Comparison of ENCODE assay signal across 10 cellular contexts in genomic region chr12:120253313-120253712, GRCh38. TPM values are rescaled to one million over a fixed set of nuclear protein-coding genes. Genes with fewer than 3 reads are reported as not detected.
DNase-seq lines count a peak whose midpoint lies in the region; ATAC-seq, FAIRE-seq and TF ChIP-seq lines count a peak whose summit lies in the region.
"Not testable (repeated sequence)": the region's sequence is repeated elsewhere in the genome, so short reads cannot be mapped to it uniquely, and the experiment has no call there.
"Had no signal": no experiment of that assay in that cellular context is flagged by ENCODE, and none has a peak within 500 bp of the region (broad histone marks: within the 10 kb centered on the region; RNA-seq: fewer than 3 reads in every experiment).

No MANE protein-coding gene starts in this region.

- RAD21 ChIA-PET in GM12878 (lab: Charles Lee; ENCODE audit: unreplicated experiment), result interaction anchor here (1.2 to 1.7 kb wide), 2 partner anchors 9 to 26 kb away, joined by 6 to 7 read pairs; no protein-coding TSS in a partner anchor

- POLR2A ChIA-PET in GM12878 (lab: Charles Lee), result interaction anchor here (0.6 to 1.9 kb wide), 3 partner anchors 9 to 89 kb away, joined by 4 to 6 read pairs (median 4); no protein-coding TSS in a partner anchor

- not testable (repeated sequence) for H3K27me3 Mint-ChIP-seq in T-helper 2 cell treated with Interferon-gamma antibody and Interleukin-4, amounts not matched to agents 5 μg/mL and 100 μg/mL, for 36 hours (ENCODE audit: low read depth); activated T-cell treated with anti-CD3 and anti-CD28 coated beads, Interleukin-2, amount 50 U/mL, for 72 hours (ENCODE audit: low read depth)

- H3K27ac Mint-ChIP-seq in T-helper 2 cell treated with Interferon-gamma antibody and Interleukin-4, amounts not matched to agents 5 μg/mL and 100 μg/mL, for 36 hours, result peak overlapping the region; percentile 93
- H3K27ac Mint-ChIP-seq in activated T-cell treated with anti-CD3 and anti-CD28 coated beads, Interleukin-2, amount 50 U/mL, for 72 hours, result peak overlapping the region; percentile 80

- not testable (repeated sequence) for H3K79me2 ChIP-seq in GM12878 (ENCODE audit: control insufficient read depth, insufficient read depth, low read length)
- peaks cover 71% of the 10 kb centered on the region for H3K79me2 ChIP-seq in parathyroid adenoma

- TF ChIP-seq EP300 in GM12878 (IDR thresholded peaks at IDR 0.05; ENCODE audit: borderline replicate concordance in 1 of 2, control insufficient read depth in 1 of 2, low read depth in 2 of 2, low read length in 2 of 2), result not testable (repeated sequence)

- ATAC-seq in activated T-cell treated with anti-CD3 and anti-CD28 coated beads, Interleukin-2, amount 50 U/mL, for 72 hours (replicated peaks in 1 of 2), result peak; percentile 19 to 23
- ATAC-seq in GM12878, result peak; percentile 55
- peak in 2 of 4 donors; percentile 38 to 43 for ATAC-seq in heart left ventricle

- not testable (repeated sequence) for H3K27me3 ChIP-seq in GM12878 (replicated peaks in 1 of 2; ENCODE audit: control insufficient read depth in 2 of 2, insufficient read depth in 2 of 2, low read length in 1 of 2); heart left ventricle; parathyroid adenoma (ENCODE audit: control insufficient read depth, insufficient read depth, low read length); thyroid gland

- CTCF ChIA-PET in GM12878 (lab: Yijun Ruan, JAX), result interaction anchor here (1.3 to 1.9 kb wide), 2 partner anchors 23 to 25 kb away, joined by 5 to 6 read pairs; no protein-coding TSS in a partner anchor

- H3K9ac ChIP-seq in GM12878 (ENCODE audit: control insufficient read depth, insufficient read depth, low read length); parathyroid adenoma: not testable (repeated sequence)

- TF ChIP-seq CTCF in NB4 (IDR thresholded peaks at IDR 0.05; ENCODE audit: low read depth, low read length); GM12878 (IDR thresholded peaks at IDR 0.05 in 2 of 3, conservative IDR thresholded peaks at IDR 0.05 in 1 of 3; ENCODE audit: control insufficient read depth in 2 of 3, extremely low read depth in 1 of 3, insufficient read depth in 1 of 3, low read depth in 3 of 3, low read length in 3 of 3); heart left ventricle (IDR thresholded peaks at IDR 0.05); parathyroid adenoma (IDR thresholded peaks at IDR 0.05); thyroid gland (IDR thresholded peaks at IDR 0.05): not testable (repeated sequence)

- peaks cover 73% of the 10 kb centered on the region for H3K4me1 Mint-ChIP-seq in T-helper 2 cell treated with Interferon-gamma antibody and Interleukin-4, amounts not matched to agents 5 μg/mL and 100 μg/mL, for 36 hours (ENCODE audit: low read depth)
- H3K4me1 Mint-ChIP-seq in activated T-cell treated with anti-CD3 and anti-CD28 coated beads, Interleukin-2, amount 50 U/mL, for 72 hours (ENCODE audit: low read depth), result peaks cover 86% of the 10 kb centered on the region

- SMC1A ChIA-PET in GM12878 (lab: Charles Lee; ENCODE audit: uncharacterized antibody, unreplicated experiment), result interaction anchor here (2.2 to 2.3 kb wide), 2 partner anchors 9 to 25 kb away, joined by 5 to 9 read pairs; no protein-coding TSS in a partner anchor

- peak overlapping the region; percentile 82 for H3K4me3 Mint-ChIP-seq in T-helper 2 cell treated with Interferon-gamma antibody and Interleukin-4, amounts not matched to agents 5 μg/mL and 100 μg/mL, for 36 hours
- H3K4me3 Mint-ChIP-seq in activated T-cell treated with anti-CD3 and anti-CD28 coated beads, Interleukin-2, amount 50 U/mL, for 72 hours, result peak overlapping the region; percentile 74 to 82

- not testable (repeated sequence) for H2AFZ ChIP-seq in GM12878 (ENCODE audit: control insufficient read depth, low read depth, low read length); parathyroid adenoma

- H3K9me3 Mint-ChIP-seq in T-helper 2 cell treated with Interferon-gamma antibody and Interleukin-4, amounts not matched to agents 5 μg/mL and 100 μg/mL, for 36 hours; activated T-cell treated with anti-CD3 and anti-CD28 coated beads, Interleukin-2, amount 50 U/mL, for 72 hours: not testable (repeated sequence)

- not testable (repeated sequence) for BruUV-seq in GM12878 (replicated peaks; lab: Mats Ljungman, UMichigan)

- in situ Hi-C loops in GM12878 (cut with MboI), result not testable (repeated sequence)

- intact Hi-C loops in GM12878 (cut with micrococcal nuclease; ENCODE audit: unreplicated experiment); heart left ventricle (cut with DNase I); thyroid gland (cut with DNase I): not testable (repeated sequence)

- H3K36me3 Mint-ChIP-seq in T-helper 2 cell treated with Interferon-gamma antibody and Interleukin-4, amounts not matched to agents 5 μg/mL and 100 μg/mL, for 36 hours (ENCODE audit: low read depth), result peaks cover 62% of the 10 kb centered on the region
- not testable (repeated sequence) for H3K36me3 Mint-ChIP-seq in activated T-cell treated with anti-CD3 and anti-CD28 coated beads, Interleukin-2, amount 50 U/mL, for 72 hours (ENCODE audit: insufficient read depth in 2 of 2)

- not testable (repeated sequence) for FAIRE-seq in GM12878 (lab: Jason Lieb, UNC)

- H3K4me3 ChIP-seq in NB4 (ENCODE audit: low read depth, low read length); parathyroid adenoma (ENCODE audit: low read depth, low read length); thyroid gland (replicated peaks in 1 of 3): not testable (repeated sequence)
- 0 out of 2 replicates have a peak overlapping the region, but pooled peaks have one; percentile 32 for H3K4me3 ChIP-seq in GM12878
- peak overlapping the region in 1 of 12 donors; percentile 28 for H3K4me3 ChIP-seq in heart left ventricle

- H3K9me3 ChIP-seq in GM12878 (replicated peaks; ENCODE audit: control insufficient read depth, insufficient read depth, low read length); heart left ventricle; parathyroid adenoma (ENCODE audit: control insufficient read depth, low read length); thyroid gland: not testable (repeated sequence)

- H3K4me1 ChIP-seq in GM12878 (ENCODE audit: control insufficient read depth, insufficient read depth, low read length), result peaks cover 35% of the 10 kb centered on the region
- H3K4me1 ChIP-seq in heart left ventricle, result peaks cover 21 to 99% (median 90%) of the 10 kb centered on the region in 12 donors
- not testable (repeated sequence) for H3K4me1 ChIP-seq in parathyroid adenoma
- H3K4me1 ChIP-seq in thyroid gland, result peaks cover 49 to 77% of the 10 kb centered on the region in 2 donors

- DNase-seq in GF-D8 (lab: John Stamatoyannopoulos, UW), result peak; percentile 43
- DNase-seq in NB4 (ENCODE audit: low read depth), result peak; percentile 78
- not testable (repeated sequence) for DNase-seq in T-helper 2 cell treated with Interferon-gamma antibody and Interleukin-4, amounts not matched to agents 5 μg/mL and 100 μg/mL, for 36 hours (ENCODE audit: low spot score); activated T-cell treated with anti-CD3 and anti-CD28 coated beads, Interleukin-2, amount 50 U/mL, for 72 hours; GM12878 (ENCODE audit: low read depth, low spot score); thyroid gland
- peak in 1 of 5 donors; percentile 30 for DNase-seq in heart left ventricle

- H3K27ac ChIP-seq in GM12878 (ENCODE audit: control insufficient read depth, insufficient read depth), result not testable (repeated sequence)
- H3K27ac ChIP-seq in heart left ventricle (peak overlapping the region; percentile 58 to 97 (median 86)), parathyroid adenoma (peak overlapping the region; percentile 36), thyroid gland (peak overlapping the region in 2 of 3 donors; percentile 20 to 29)

- TF ChIP-seq POLR2A in NB4 (IDR thresholded peaks at IDR 0.05; ENCODE audit: extremely low read depth, insufficient read length); GM12878 (IDR thresholded peaks at IDR 0.05; ENCODE audit: low read depth, low read length); heart left ventricle (IDR thresholded peaks at IDR 0.05); thyroid gland (IDR thresholded peaks at IDR 0.05): not testable (repeated sequence)

- not testable (repeated sequence) for H3K36me3 ChIP-seq in GM12878 (ENCODE audit: control insufficient read depth in 2 of 2, insufficient read depth in 2 of 2, low read length in 1 of 2); parathyroid adenoma (ENCODE audit: control insufficient read depth, insufficient read depth, low read length); thyroid gland
- H3K36me3 ChIP-seq in heart left ventricle, result peaks cover 0 to 13% (median 7%) of the 10 kb centered on the region in 9 donors

- H4K20me1 ChIP-seq in GM12878 (ENCODE audit: control insufficient read depth, insufficient read depth), result not testable (repeated sequence)

- 0 out of 2 replicates have a peak overlapping the region, but pooled peaks have one; percentile 13 for H3K4me2 ChIP-seq in GM12878 (ENCODE audit: control insufficient read depth, insufficient read depth)
- H3K4me2 ChIP-seq in parathyroid adenoma (ENCODE audit: low read length), result not testable (repeated sequence)

- not testable (repeated sequence) for TF ChIP-seq RAD21 in GM12878 (IDR thresholded peaks at IDR 0.05; ENCODE audit: insufficient read depth, low read depth, low read length)

- WGBS in GM12878 (ENCODE audit: insufficient coverage, insufficient replicate concordance, low lambda C conversion rate, missing lambda C conversion rate), result 2% methylated on average over 6 of the region's 6 CpGs
- 68 to 74% (median 71%) methylated on average over 6 of the region's 6 CpGs for WGBS in heart left ventricle, 4 donors
- 82 to 85% methylated on average over 6 of the region's 6 CpGs for WGBS in thyroid gland, 2 donors

RNA-seq across cellular contexts. Expression of gene PXN, which starts 12.2 kb away (rescaled TPM):
- 10 to 100 TPM; 80.5 to 89.6 TPM for total RNA-seq in activated T-cell treated with anti-CD3 and anti-CD28 coated beads, Interleukin-2, amount 50 U/mL, for 72 hours
- total RNA-seq in GM12878 (2013; cell fraction: nucleolus; rRNA removed), result 1.8 and 4.0 TPM in 2 replicates
- total RNA-seq in GM12878 (2014; rRNA removed), result 6.2 and 7.2 TPM in 2 replicates
- 5.1 and 5.2 TPM in 2 replicates for total RNA-seq in GM12878 (2014; rRNA removed; fragmentation: Illumina TruSeq; extraction: Trizol)
- 29.1 and 32.0 TPM in 2 replicates for total RNA-seq in GM12878 (2021)
- 10.2 TPM for polyA plus RNA-seq in GM12878 (2011; ENCODE audit: low read depth)
- polyA plus RNA-seq in GM12878 (2011; rRNA removed), result 0.50 and 1.0 TPM in 2 replicates
- 0.89 and 1.7 TPM in 2 replicates for polyA plus RNA-seq in GM12878 (2011; cell fraction: cytosol; rRNA removed)
- 2.2 and 3.0 TPM in 2 replicates for polyA plus RNA-seq in GM12878 (2011; cell fraction: nucleus; rRNA removed)
- 20.0 and 22.7 TPM in 2 replicates for polyA plus RNA-seq in GM12878 (2012)
- 16.1 and 27.3 TPM in 2 replicates for polyA plus RNA-seq in GM12878 (2014; fragmentation: Illumina TruSeq; extraction: Trizol)
- 1 to 10 TPM; 2.5 to 2.6 TPM for polyA plus RNA-seq in GM12878 (2014; fragmentation: Nextera tagmentation; extraction: Ambion mirVana)
- 19.6 and 22.5 TPM in 2 replicates for polyA plus RNA-seq in GM12878 (2014; rRNA removed)
- 10 to 100 TPM; 15.9 to 16.3 TPM for polyA plus RNA-seq in GM12878 (2016; fragmentation: Nextera tagmentation; extraction: Ambion mirVana)
- 1.8 and 2.4 TPM in 2 replicates for polyA minus RNA-seq in GM12878 (2011; rRNA and poly(A)+ RNA removed)
- polyA minus RNA-seq in GM12878 (2011; cell fraction: cytosol; rRNA and poly(A)+ RNA removed), result 0.67 and 1.7 TPM in 2 replicates
- 0.86 and 1.2 TPM in 2 replicates for polyA minus RNA-seq in GM12878 (2011; cell fraction: nucleus; rRNA and poly(A)+ RNA removed)
- total RNA-seq in heart left ventricle, result 100 to 1,000 TPM in 1 of 9 donors, 10 to 100 TPM in 8; 34.3 to 103 (median 69.9) TPM
- 10 to 100 TPM; 58.7 to 90.5 TPM for polyA plus RNA-seq in heart left ventricle
- total RNA-seq in thyroid gland, result 10 to 100 TPM; 61.7 to 95.5 (median 82.7) TPM

RNA-seq across cellular contexts. Expression of gene RNU4-2, which starts 38.4 kb away (rescaled TPM):
- 1,000 to 10,000 TPM; 3,117 to 4,201 TPM for total RNA-seq in activated T-cell treated with anti-CD3 and anti-CD28 coated beads, Interleukin-2, amount 50 U/mL, for 72 hours
- under 0.01 TPM in 2 replicates for total RNA-seq in GM12878 (2013; cell fraction: nucleolus; rRNA removed)
- total RNA-seq in GM12878 (2014; rRNA removed), result under 0.01 TPM in 2 replicates
- 15,110 and 15,384 TPM in 2 replicates for total RNA-seq in GM12878 (2014; rRNA removed; fragmentation: Illumina TruSeq; extraction: Trizol)
- total RNA-seq in GM12878 (2021), result 4,315 and 4,845 TPM in 2 replicates
- not detected for polyA plus RNA-seq in GM12878 (2011; ENCODE audit: low read depth)
- polyA plus RNA-seq in GM12878 (2011; rRNA removed), result under 0.01 and 61.6 TPM in 2 replicates
- polyA plus RNA-seq in GM12878 (2011; cell fraction: cytosol; rRNA removed), result under 0.01 TPM in 2 replicates
- under 0.01 TPM in 2 replicates for polyA plus RNA-seq in GM12878 (2011; cell fraction: nucleus; rRNA removed)
- 1,178 TPM in 1 of 2 replicates, not detected in the other for polyA plus RNA-seq in GM12878 (2012)
- not detected in 2 replicates for polyA plus RNA-seq in GM12878 (2014; fragmentation: Illumina TruSeq; extraction: Trizol)
- not detected for polyA plus RNA-seq in GM12878 (2014; fragmentation: Nextera tagmentation; extraction: Ambion mirVana)
- not detected in 2 replicates for polyA plus RNA-seq in GM12878 (2014; rRNA removed)
- 1 to 10 TPM; 3.5 to 7.1 TPM for polyA plus RNA-seq in GM12878 (2016; fragmentation: Nextera tagmentation; extraction: Ambion mirVana)
- polyA minus RNA-seq in GM12878 (2011; rRNA and poly(A)+ RNA removed), result under 0.01 and 42,665 TPM in 2 replicates
- polyA minus RNA-seq in GM12878 (2011; cell fraction: cytosol; rRNA and poly(A)+ RNA removed), result 81,390 and 81,852 TPM in 2 replicates
- under 0.01 TPM in 2 replicates for polyA minus RNA-seq in GM12878 (2011; cell fraction: nucleus; rRNA and poly(A)+ RNA removed)
- over 10,000 TPM in 3 of 9 donors, 1,000 to 10,000 TPM in 4, not detected in 2; 3,467 to 16,563 (median 7,253) TPM for total RNA-seq in heart left ventricle
- not detected for polyA plus RNA-seq in heart left ventricle
- total RNA-seq in thyroid gland, result under 1 TPM; under 0.01 TPM
- total RNA-seq: HT1080 had no signal
- polyA plus RNA-seq: esophagus had no signal

RNA-seq across cellular contexts. Expression of gene RNU4-1, which starts 39.7 kb away (rescaled TPM):
- 1,000 to 10,000 TPM; 1,839 to 2,627 TPM for total RNA-seq in activated T-cell treated with anti-CD3 and anti-CD28 coated beads, Interleukin-2, amount 50 U/mL, for 72 hours
- under 0.01 TPM in 2 replicates for total RNA-seq in GM12878 (2013; cell fraction: nucleolus; rRNA removed)
- total RNA-seq in GM12878 (2014; rRNA removed), result under 0.01 TPM in 2 replicates
- total RNA-seq in GM12878 (2014; rRNA removed; fragmentation: Illumina TruSeq; extraction: Trizol), result 15,175 and 15,332 TPM in 2 replicates
- total RNA-seq in GM12878 (2021), result 4,154 and 4,718 TPM in 2 replicates
- polyA plus RNA-seq in GM12878 (2011; ENCODE audit: low read depth), result not detected
- polyA plus RNA-seq in GM12878 (2011; rRNA removed), result under 0.01 and 92.4 TPM in 2 replicates
- polyA plus RNA-seq in GM12878 (2011; cell fraction: cytosol; rRNA removed), result under 0.01 TPM in 2 replicates
- under 0.01 TPM in 2 replicates for polyA plus RNA-seq in GM12878 (2011; cell fraction: nucleus; rRNA removed)
- 1,260 TPM in 1 of 2 replicates, not detected in the other for polyA plus RNA-seq in GM12878 (2012)
- not detected in 2 replicates for polyA plus RNA-seq in GM12878 (2014; fragmentation: Illumina TruSeq; extraction: Trizol)
- polyA plus RNA-seq in GM12878 (2014; fragmentation: Nextera tagmentation; extraction: Ambion mirVana), result 10 to 100 TPM in 1 of 2 experiments, not detected in 1; 11.5 TPM
- not detected in 2 replicates for polyA plus RNA-seq in GM12878 (2014; rRNA removed)
- 1 to 10 TPM; 3.5 to 7.1 TPM for polyA plus RNA-seq in GM12878 (2016; fragmentation: Nextera tagmentation; extraction: Ambion mirVana)
- under 0.01 and 37,029 TPM in 2 replicates for polyA minus RNA-seq in GM12878 (2011; rRNA and poly(A)+ RNA removed)
- polyA minus RNA-seq in GM12878 (2011; cell fraction: cytosol; rRNA and poly(A)+ RNA removed), result 87,323 and 92,282 TPM in 2 replicates
- polyA minus RNA-seq in GM12878 (2011; cell fraction: nucleus; rRNA and poly(A)+ RNA removed), result under 0.01 TPM in 2 replicates
- total RNA-seq in heart left ventricle, result 1,000 to 10,000 TPM in 4 of 9 donors, 100 to 1,000 TPM in 3, not detected in 2; 376 to 4,299 (median 1,541) TPM
- not detected for polyA plus RNA-seq in heart left ventricle
- total RNA-seq in thyroid gland, result under 1 TPM; under 0.01 TPM
- total RNA-seq: HT1080 had no signal
- polyA plus RNA-seq: esophagus had no signal

RNA-seq across cellular contexts. Expression of gene SIRT4, which starts 48.8 kb away (rescaled TPM):
- 1 to 10 TPM; 4.2 to 4.9 TPM for total RNA-seq in activated T-cell treated with anti-CD3 and anti-CD28 coated beads, Interleukin-2, amount 50 U/mL, for 72 hours
- 1.1 and 1.5 TPM in 2 replicates for total RNA-seq in GM12878 (2013; cell fraction: nucleolus; rRNA removed)
- total RNA-seq in GM12878 (2014; rRNA removed) (0.33 and 0.45 TPM in 2 replicates), GM12878 (2014; rRNA removed; fragmentation: Illumina TruSeq; extraction: Trizol) (0.28 and 0.36 TPM in 2 replicates), GM12878 (2021) (0.31 and 0.74 TPM in 2 replicates), heart left ventricle (10 to 100 TPM in 1 of 9 donors, 1 to 10 TPM in 8; 3.2 to 10.6 (median 4.7) TPM), thyroid gland (1 to 10 TPM in 3 of 4 donors, not detected in 1; 3.1 to 6.5 (median 3.8) TPM)
- 0.31 TPM for polyA plus RNA-seq in GM12878 (2011; ENCODE audit: low read depth)
- polyA plus RNA-seq in GM12878 (2011; rRNA removed) (0.42 and 0.46 TPM in 2 replicates), GM12878 (2014; fragmentation: Illumina TruSeq; extraction: Trizol) (0.43 and 0.92 TPM in 2 replicates), GM12878 (2014; fragmentation: Nextera tagmentation; extraction: Ambion mirVana) (under 1 TPM; 0.79 to 0.98 TPM), GM12878 (2014; rRNA removed) (0.19 TPM in 2 replicates), GM12878 (2016; fragmentation: Nextera tagmentation; extraction: Ambion mirVana) (under 1 TPM; 0.48 to 0.86 TPM), heart left ventricle (1 to 10 TPM; 3.0 to 7.4 TPM)
- 0.28 and 0.90 TPM in 2 replicates for polyA plus RNA-seq in GM12878 (2011; cell fraction: cytosol; rRNA removed)
- polyA plus RNA-seq in GM12878 (2011; cell fraction: nucleus; rRNA removed), result 0.15 and 0.34 TPM in 2 replicates
- polyA plus RNA-seq in GM12878 (2012), result 0.26 and 0.81 TPM in 2 replicates
- 2.1 TPM in 1 of 2 replicates, not detected in the other for polyA minus RNA-seq in GM12878 (2011; rRNA and poly(A)+ RNA removed)
- polyA minus RNA-seq in GM12878 (2011; cell fraction: cytosol; rRNA and poly(A)+ RNA removed), result not detected in 2 replicates
- 0.36 TPM in 1 of 2 replicates, not detected in the other for polyA minus RNA-seq in GM12878 (2011; cell fraction: nucleus; rRNA and poly(A)+ RNA removed)

RNA-seq across cellular contexts. Expression of gene RPLP0, which starts 52.4 kb away (rescaled TPM):
- 1,000 to 10,000 TPM; 4,846 to 5,223 TPM for total RNA-seq in activated T-cell treated with anti-CD3 and anti-CD28 coated beads, Interleukin-2, amount 50 U/mL, for 72 hours
- 746 and 806 TPM in 2 replicates for total RNA-seq in GM12878 (2013; cell fraction: nucleolus; rRNA removed)
- total RNA-seq in GM12878 (2014; rRNA removed), result 6,095 and 6,267 TPM in 2 replicates
- 4,804 and 4,972 TPM in 2 replicates for total RNA-seq in GM12878 (2014; rRNA removed; fragmentation: Illumina TruSeq; extraction: Trizol)
- 4,342 and 4,473 TPM in 2 replicates for total RNA-seq in GM12878 (2021)
- 10,931 TPM for polyA plus RNA-seq in GM12878 (2011; ENCODE audit: low read depth)
- polyA plus RNA-seq in GM12878 (2011; rRNA removed), result 4,342 and 6,647 TPM in 2 replicates
- polyA plus RNA-seq in GM12878 (2011; cell fraction: cytosol; rRNA removed), result 11,436 and 11,538 TPM in 2 replicates
- polyA plus RNA-seq in GM12878 (2011; cell fraction: nucleus; rRNA removed), result 3,468 and 4,357 TPM in 2 replicates
- 6,488 and 7,133 TPM in 2 replicates for polyA plus RNA-seq in GM12878 (2012)
- 4,326 and 6,258 TPM in 2 replicates for polyA plus RNA-seq in GM12878 (2014; fragmentation: Illumina TruSeq; extraction: Trizol)
- 1,000 to 10,000 TPM; 6,784 to 8,495 TPM for polyA plus RNA-seq in GM12878 (2014; fragmentation: Nextera tagmentation; extraction: Ambion mirVana)
- 7,537 and 7,931 TPM in 2 replicates for polyA plus RNA-seq in GM12878 (2014; rRNA removed)
- polyA plus RNA-seq in GM12878 (2016; fragmentation: Nextera tagmentation; extraction: Ambion mirVana), result 1,000 to 10,000 TPM; 2,171 to 2,235 TPM
- polyA minus RNA-seq in GM12878 (2011; rRNA and poly(A)+ RNA removed), result 5,528 and 7,467 TPM in 2 replicates
- polyA minus RNA-seq in GM12878 (2011; cell fraction: cytosol; rRNA and poly(A)+ RNA removed), result 1,348 and 1,626 TPM in 2 replicates
- 556 and 712 TPM in 2 replicates for polyA minus RNA-seq in GM12878 (2011; cell fraction: nucleus; rRNA and poly(A)+ RNA removed)
- total RNA-seq in heart left ventricle, result 1,000 to 10,000 TPM in 3 of 9 donors, 100 to 1,000 TPM in 6; 487 to 1,330 (median 861) TPM
- polyA plus RNA-seq in heart left ventricle, result 1,000 to 10,000 TPM in 1 of 2 donors, 100 to 1,000 TPM in 1; 692 to 3,248 TPM
- total RNA-seq in thyroid gland, result 1,000 to 10,000 TPM; 1,176 to 3,070 (median 2,431) TPM
